1 cellular context compared by ENCODE assay signal in genomic region chr20:37697314-37697713, GRCh38.
TF ChIP-seq lines count a peak whose summit lies in the region.

No MANE protein-coding gene starts in this region.

TF ChIP-seq in SK-N-SH, 30 proteins besides CTCF, POLR2A, EP300 and RAD21 (continued from another document):
- no peak for TF ChIP-seq TAF1 (IDR thresholded peaks at IDR 0.05; ENCODE audit: borderline replicate concordance, low read depth, low read length)
- no peak for TF ChIP-seq TEAD4 (IDR thresholded peaks at IDR 0.05; ENCODE audit: borderline replicate concordance, insufficient read depth)
- TF ChIP-seq TCF12 (IDR thresholded peaks at IDR 0.05) = no peak
- TF ChIP-seq FOSL2 (IDR thresholded peaks at IDR 0.05; ENCODE audit: borderline replicate concordance, low read depth) = no peak
- TF ChIP-seq NFIC (IDR thresholded peaks at IDR 0.05; ENCODE audit: borderline replicate concordance) = no peak
